ENCODE assay signal across 8 cellular contexts in the genomic region with DNA sequence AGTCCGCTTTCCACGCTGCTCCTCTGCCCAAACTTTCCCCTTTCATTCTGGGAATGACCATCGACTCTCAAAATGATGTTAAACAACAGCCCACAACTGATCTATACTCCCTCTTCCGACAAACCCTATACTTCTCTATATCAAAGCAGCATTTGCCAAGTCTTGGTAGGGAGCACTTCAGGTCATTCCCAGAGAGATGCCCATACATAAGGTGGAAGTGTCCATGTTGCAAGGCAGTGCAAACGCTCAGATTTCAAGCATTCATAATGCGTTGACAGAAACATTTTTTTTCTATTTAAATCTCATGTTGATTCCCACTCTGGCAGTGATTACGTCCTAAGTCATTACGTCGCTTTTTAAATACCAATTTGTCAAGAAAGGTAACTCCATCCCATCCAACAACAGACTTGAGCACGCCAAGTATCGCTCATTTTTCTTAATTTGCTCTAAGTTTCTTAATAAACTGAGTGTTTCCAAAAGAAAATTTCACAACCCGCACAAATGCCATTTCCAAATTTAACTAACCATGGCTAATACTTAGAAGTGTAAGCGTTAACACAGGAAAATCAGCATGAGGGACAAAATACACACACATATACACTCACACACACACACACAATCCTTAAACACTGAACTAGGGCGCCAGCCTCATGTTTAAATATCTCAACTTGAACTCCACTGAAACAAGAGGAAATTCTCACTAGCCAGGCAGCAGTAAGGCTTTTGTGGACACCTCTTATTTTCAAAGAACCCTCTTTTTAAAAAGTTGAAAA. TPM values are rescaled to one million over a fixed set of nuclear protein-coding genes. Genes with fewer than 3 reads are reported as not detected.
DNase-seq lines count a peak whose midpoint lies in the region; ATAC-seq and TF ChIP-seq lines count a peak whose summit lies in the region.

No MANE protein-coding gene starts in this region.

- H3K9ac ChIP-seq in stomach smooth muscle (ENCODE audit: low read length in 2 of 2), result peak overlapping the region; percentile 47 to 66

- peak overlapping the region; percentile 100 for H3K4me3 ChIP-seq in GM08714 (ENCODE audit: low read length)
- H3K4me3 ChIP-seq in kidney epithelial cell (ENCODE audit: low read depth, low read length), result peak overlapping the region; percentile 77
- peak overlapping the region; percentile 62 to 82 for H3K4me3 ChIP-seq in stomach smooth muscle (ENCODE audit: low read length in 2 of 2)

- no peak for ATAC-seq in HG03039 (IDR thresholded peaks at IDR 0.05; ENCODE audit: unreplicated experiment)

- DNase-seq in LoVo (ENCODE audit: low spot score), result peak; percentile 34
- DNase-seq in amniotic epithelial cell (ENCODE audit: low read depth), result peak; percentile 43
- DNase-seq in kidney epithelial cell (ENCODE audit: low read depth), result no peak
- DNase-seq in posterior vena cava (ENCODE audit: low spot score), result no peak

- no peak for TF ChIP-seq CTCF in 22Rv1 (IDR thresholded peaks at IDR 0.05)
- no peak for TF ChIP-seq CTCF in kidney epithelial cell (IDR thresholded peaks at IDR 0.05; ENCODE audit: insufficient read depth, low read length, poor library complexity, severe bottlenecking)

- no peaks in the 10 kb centered on the region for H3K9me3 ChIP-seq in stomach smooth muscle (ENCODE audit: control insufficient read depth in 2 of 2, low read length in 2 of 2)

- H3K4me1 ChIP-seq in stomach smooth muscle (ENCODE audit: control insufficient read depth, insufficient read depth, low read length), result peaks cover 8% of the 10 kb centered on the region

- intact Hi-C loops in posterior vena cava (cut with DNase I), result loop anchor here in 1 of 2 donors (10.0 kb wide), 2 partner anchors 91 to 181 kb away; partner anchors contain the start of genes PPHLN1, YAF2 and ZCRB1

- H3K36me3 ChIP-seq in kidney epithelial cell (ENCODE audit: control insufficient read depth, insufficient read depth, low read length) (no peaks in the 10 kb centered on the region), stomach smooth muscle (ENCODE audit: control insufficient read depth in 2 of 2, insufficient read depth in 2 of 2, low read length in 2 of 2) (no peaks in the 10 kb centered on the region)

- H3K27ac ChIP-seq in 22Rv1, result peak overlapping the region; percentile 94
- H3K27ac ChIP-seq in stomach smooth muscle (ENCODE audit: low read length), result no peak overlapping the region

- H3K27me3 ChIP-seq in kidney epithelial cell (ENCODE audit: control insufficient read depth, insufficient read depth, low read length), result no peaks in the 10 kb centered on the region
- H3K27me3 ChIP-seq in stomach smooth muscle (ENCODE audit: control insufficient read depth in 1 of 2, insufficient read depth in 2 of 2, low read length in 2 of 2), result no peaks in the 10 kb centered on the region

RNA-seq across cellular contexts. Expression of gene GXYLT1, which starts 1.1 kb away (rescaled TPM):
- total RNA-seq in kidney epithelial cell, result 23.5 and 23.6 TPM in 2 replicates
- 10 to 100 TPM in 1 of 2 donors, 1 to 10 TPM in 1; 9.4 to 13.7 TPM for total RNA-seq in posterior vena cava

Comparison
In these comparisons a context has a peak if more than half of its experiments do, and no peak if none do; other contexts are left out.
1. DNase-seq: peak in LoVo (single experiment) and amniotic epithelial cell (single experiment); none in kidney epithelial cell (single experiment) and posterior vena cava (single experiment).
2. Peak in every context shown above with its lines, with median percentiles within 50 percentile points of each other: H3K4me3 ChIP-seq.